Comparison of ENCODE assay signal across 1 cellular context in the genomic region with DNA sequence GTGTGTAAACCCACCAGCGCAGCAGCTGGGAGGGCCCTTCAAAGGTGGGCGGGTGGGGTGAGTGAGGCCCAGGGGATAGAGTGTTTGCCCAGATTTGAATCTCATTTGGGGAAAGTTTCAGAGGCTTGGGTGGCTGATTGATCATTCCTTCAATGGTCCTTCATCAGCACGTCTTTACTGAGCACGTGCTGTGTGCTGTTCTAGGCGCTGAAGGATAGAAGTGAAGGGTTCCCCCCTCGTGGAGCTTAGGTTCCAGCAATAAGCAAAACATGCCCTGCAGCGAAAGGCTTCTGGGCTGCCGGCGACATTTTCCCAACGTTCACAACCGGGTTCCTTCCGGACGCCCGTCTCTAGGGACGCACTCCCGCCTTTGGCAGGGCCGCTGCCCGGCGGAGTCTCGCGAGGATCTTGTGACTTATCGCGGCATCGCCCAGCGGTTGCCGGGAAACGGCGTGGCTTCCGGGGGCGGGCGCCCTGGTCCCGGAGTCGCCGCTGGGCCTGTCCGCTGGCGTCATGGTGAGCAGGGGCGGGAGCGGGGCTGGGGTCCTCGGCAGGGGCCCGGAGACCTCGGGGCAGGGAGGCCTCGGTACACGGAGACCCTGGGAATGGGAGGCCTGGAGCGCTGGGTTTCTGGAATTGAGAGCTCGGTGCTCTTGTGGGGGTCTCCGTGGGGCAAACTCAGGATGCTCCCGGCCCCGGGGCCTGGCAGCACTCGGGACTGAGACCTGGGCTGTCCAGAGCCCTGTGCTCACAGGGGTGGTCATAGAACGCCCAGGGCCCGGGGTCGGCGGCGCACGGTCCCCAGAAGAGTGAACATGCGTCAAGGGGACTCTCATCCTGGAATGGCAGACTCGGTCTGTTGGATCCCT.
TF ChIP-seq lines count a peak whose summit lies in the region.

No MANE protein-coding gene starts in this region.

TF ChIP-seq in HepG2, 621 proteins besides CTCF, POLR2A, EP300 and RAD21 (continued from another document and continues in another):
- TF ChIP-seq, protein P1, sequence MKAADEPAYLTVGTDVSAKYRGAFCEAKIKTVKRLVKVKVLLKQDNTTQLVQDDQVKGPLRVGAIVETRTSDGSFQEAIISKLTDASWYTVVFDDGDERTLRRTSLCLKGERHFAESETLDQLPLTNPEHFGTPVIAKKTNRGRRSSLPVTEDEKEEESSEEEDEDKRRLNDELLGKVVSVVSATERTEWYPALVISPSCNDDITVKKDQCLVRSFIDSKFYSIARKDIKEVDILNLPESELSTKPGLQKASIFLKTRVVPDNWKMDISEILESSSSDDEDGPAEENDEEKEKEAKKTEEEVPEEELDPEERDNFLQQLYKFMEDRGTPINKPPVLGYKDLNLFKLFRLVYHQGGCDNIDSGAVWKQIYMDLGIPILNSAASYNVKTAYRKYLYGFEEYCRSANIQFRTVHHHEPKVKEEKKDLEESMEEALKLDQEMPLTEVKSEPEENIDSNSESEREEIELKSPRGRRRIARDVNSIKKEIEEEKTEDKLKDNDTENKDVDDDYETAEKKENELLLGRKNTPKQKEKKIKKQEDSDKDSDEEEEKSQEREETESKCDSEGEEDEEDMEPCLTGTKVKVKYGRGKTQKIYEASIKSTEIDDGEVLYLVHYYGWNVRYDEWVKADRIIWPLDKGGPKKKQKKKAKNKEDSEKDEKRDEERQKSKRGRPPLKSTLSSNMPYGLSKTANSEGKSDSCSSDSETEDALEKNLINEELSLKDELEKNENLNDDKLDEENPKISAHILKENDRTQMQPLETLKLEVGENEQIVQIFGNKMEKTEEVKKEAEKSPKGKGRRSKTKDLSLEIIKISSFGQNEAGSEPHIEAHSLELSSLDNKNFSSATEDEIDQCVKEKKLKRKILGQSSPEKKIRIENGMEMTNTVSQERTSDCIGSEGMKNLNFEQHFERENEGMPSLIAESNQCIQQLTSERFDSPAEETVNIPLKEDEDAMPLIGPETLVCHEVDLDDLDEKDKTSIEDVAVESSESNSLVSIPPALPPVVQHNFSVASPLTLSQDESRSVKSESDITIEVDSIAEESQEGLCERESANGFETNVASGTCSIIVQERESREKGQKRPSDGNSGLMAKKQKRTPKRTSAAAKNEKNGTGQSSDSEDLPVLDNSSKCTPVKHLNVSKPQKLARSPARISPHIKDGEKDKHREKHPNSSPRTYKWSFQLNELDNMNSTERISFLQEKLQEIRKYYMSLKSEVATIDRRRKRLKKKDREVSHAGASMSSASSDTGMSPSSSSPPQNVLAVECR (CRISPR knock-in tag; IDR thresholded peaks at IDR 0.05; ENCODE audit: borderline replicate concordance) = peak; percentile 98
- no peak for TF ChIP-seq IKZF4 (CRISPR knock-in tag; IDR thresholded peaks at IDR 0.05; ENCODE audit: borderline replicate concordance, low read depth, not compliant biosample characterization)
- TF ChIP-seq ZNF841 (CRISPR knock-in tag; IDR thresholded peaks at IDR 0.05; ENCODE audit: borderline replicate concordance) = no peak
- TF ChIP-seq NCOA2 (CRISPR knock-in tag; IDR thresholded peaks at IDR 0.05) = peak; percentile 48; the same call in 1 of the 2 replicates
- TF ChIP-seq RFX1 (IDR thresholded peaks at IDR 0.05) = peak; percentile 89
- TF ChIP-seq DMAP1 (CRISPR knock-in tag; IDR thresholded peaks at IDR 0.05) = peak; percentile 84; the same call in 1 of the 2 replicates
- TF ChIP-seq BCL6 (CRISPR knock-in tag; IDR thresholded peaks at IDR 0.05) = peak; percentile 24
- TF ChIP-seq KAT7 (CRISPR knock-in tag; IDR thresholded peaks at IDR 0.05; ENCODE audit: borderline replicate concordance) = 0 out of 2 replicates have a peak, but pooled peaks have one; percentile 49
- TF ChIP-seq RBM39 (IDR thresholded peaks at IDR 0.05; ENCODE audit: low read depth, low read length, poor library complexity, severe bottlenecking) = peak; percentile 30
- TF ChIP-seq ZNF251 (CRISPR knock-in tag; IDR thresholded peaks at IDR 0.05) = no peak
- no peak for TF ChIP-seq JDP2 (CRISPR knock-in tag; IDR thresholded peaks at IDR 0.05; ENCODE audit: borderline replicate concordance)
- peak; percentile 25; the same call in 1 of the 2 replicates for TF ChIP-seq ATF7-NPFF (CRISPR knock-in tag; IDR thresholded peaks at IDR 0.05; ENCODE audit: low read depth)
- peak; percentile 92 for TF ChIP-seq KAT8 (CRISPR knock-in tag; IDR thresholded peaks at IDR 0.05)
- no peak for TF ChIP-seq CEBPZ (IDR thresholded peaks at IDR 0.05; ENCODE audit: low read length)
- 0 out of 2 replicates have a peak, but pooled peaks have one; percentile 17 for TF ChIP-seq TCF7 (IDR thresholded peaks at IDR 0.05; ENCODE audit: low read depth)
- peak; percentile 85; the same call in 1 of the 2 replicates for TF ChIP-seq RNF2 (conservative IDR thresholded peaks at IDR 0.05; ENCODE audit: low read depth)
- no peak for TF ChIP-seq ZBTB14 (CRISPR knock-in tag; IDR thresholded peaks at IDR 0.05)
- no peak for TF ChIP-seq ZNF24 (IDR thresholded peaks at IDR 0.05)
- TF ChIP-seq HCFC1 (IDR thresholded peaks at IDR 0.05; ENCODE audit: low read depth, low read length) = peak; percentile 62
- peak; percentile 75 for TF ChIP-seq ZNF652 (CRISPR knock-in tag; IDR thresholded peaks at IDR 0.05; ENCODE audit: borderline replicate concordance, low read depth)
- TF ChIP-seq PAXIP1 (CRISPR knock-in tag; conservative IDR thresholded peaks at IDR 0.05) = peak; percentile 56; the same call in 1 of the 2 replicates
- peak; percentile 89 for TF ChIP-seq YY1 (IDR thresholded peaks at IDR 0.05; ENCODE audit: insufficient read depth, insufficient replicate concordance, low read depth, low read length)
- peak; percentile 75 for TF ChIP-seq RBM22 (optimal IDR thresholded peaks at IDR 0.05; ENCODE audit: low read length)
- TF ChIP-seq MIXL1 (CRISPR knock-in tag; IDR thresholded peaks at IDR 0.05) = peak; percentile 62
- TF ChIP-seq ZNF510 (CRISPR knock-in tag; IDR thresholded peaks at IDR 0.05; ENCODE audit: low read depth) = peak; percentile 95; the same call in 1 of the 2 replicates
- TF ChIP-seq ZNF484 (CRISPR knock-in tag; IDR thresholded peaks at IDR 0.05; ENCODE audit: borderline replicate concordance, low read depth) = 0 out of 2 replicates have a peak, but pooled peaks have one; percentile 41
- peak; percentile 56; the same call in 1 of the 2 replicates for TF ChIP-seq ZNF224 (CRISPR knock-in tag; IDR thresholded peaks at IDR 0.05)
- TF ChIP-seq MXD3 (CRISPR knock-in tag; IDR thresholded peaks at IDR 0.05) = peak; percentile 82; the same call in 1 of the 2 replicates
- no peak for TF ChIP-seq NAIF1 (CRISPR knock-in tag; IDR thresholded peaks at IDR 0.05; ENCODE audit: borderline replicate concordance)
- peak; percentile 88 for TF ChIP-seq NFAT5 (CRISPR knock-in tag; IDR thresholded peaks at IDR 0.05)
- 0 out of 2 replicates have a peak, but pooled peaks have one; percentile 47 for TF ChIP-seq ZNF709 (CRISPR knock-in tag; IDR thresholded peaks at IDR 0.05)
- peak; percentile 46; the same call in 1 of the 2 replicates for TF ChIP-seq ZNF343 (CRISPR knock-in tag; IDR thresholded peaks at IDR 0.05)
- no peak for TF ChIP-seq NBN (conservative IDR thresholded peaks at IDR 0.05)
- peak; percentile 61; the same call in 1 of the 2 replicates for TF ChIP-seq GATAD2A (CRISPR knock-in tag; IDR thresholded peaks at IDR 0.05)
- TF ChIP-seq EZH2 (conservative IDR thresholded peaks at IDR 0.05; ENCODE audit: low read depth, low read length) = no peak
- TF ChIP-seq, protein P2, sequence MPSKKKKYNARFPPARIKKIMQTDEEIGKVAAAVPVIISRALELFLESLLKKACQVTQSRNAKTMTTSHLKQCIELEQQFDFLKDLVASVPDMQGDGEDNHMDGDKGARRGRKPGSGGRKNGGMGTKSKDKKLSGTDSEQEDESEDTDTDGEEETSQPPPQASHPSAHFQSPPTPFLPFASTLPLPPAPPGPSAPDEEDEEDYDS (CRISPR knock-in tag; IDR thresholded peaks at IDR 0.05) = peak; percentile 72
- no peak for TF ChIP-seq MTA1 (CRISPR knock-in tag; IDR thresholded peaks at IDR 0.05; ENCODE audit: borderline replicate concordance)
